28 cellular contexts compared by ENCODE assay signal in genomic region chr4:54176202-54176601, GRCh38. TPM values are rescaled to one million over a fixed set of nuclear protein-coding genes. Genes with fewer than 3 reads are reported as not detected.
DNase-seq lines count a peak whose midpoint lies in the region; ATAC-seq, FAIRE-seq and TF ChIP-seq lines count a peak whose summit lies in the region.
"Had no signal": no experiment of that assay in that cellular context is flagged by ENCODE, and none has a peak within 500 bp of the region (broad histone marks: within the 10 kb centered on the region; RNA-seq: fewer than 3 reads in every experiment).

No MANE protein-coding gene starts in this region.

- no peaks in the 10 kb centered on the region for H3K9me2 ChIP-seq in Loucy (replicated peaks; ENCODE audit: low read depth, low read length)

- WGBS in HepG2 (ENCODE audit: low lambda C conversion rate): 4% methylated on average over 2 of the region's 2 CpGs
- WGBS in right lobe of liver (ENCODE audit: insufficient coverage, low coverage, low lambda C conversion rate, missing lambda C conversion rate): 17% methylated on average over 2 of the region's 2 CpGs

- no peaks in the 10 kb centered on the region for H3K4me1 ChIP-seq in Loucy (ENCODE audit: insufficient read depth, low read length, poor library complexity, severe bottlenecking)
- H3K4me1 ChIP-seq in HepG2 (ENCODE audit: insufficient read depth, low read length): no peaks in the 10 kb centered on the region
- H3K4me1 ChIP-seq in right lobe of liver: peaks cover 0 to 3% (median 0%) of the 10 kb centered on the region in 4 donors
- H3K4me1 ChIP-seq: BE2C had no signal

- TF ChIP-seq POLR2A in HepG2 (IDR thresholded peaks at IDR 0.05; ENCODE audit: insufficient read depth in 1 of 2, low read depth in 2 of 2, low read length in 2 of 2): no peak
- TF ChIP-seq POLR2A in right lobe of liver (IDR thresholded peaks at IDR 0.05): no peak

- H3K9me3 ChIP-seq in Loucy (ENCODE audit: insufficient read depth, low read depth, low read length) (no peaks in the 10 kb centered on the region), HepG2 (ENCODE audit: low read length) (no peaks in the 10 kb centered on the region), right lobe of liver (no peaks in the 10 kb centered on the region)
- H3K9me3 ChIP-seq: BLaER1 had no signal

- TF ChIP-seq RAD21 in HepG2 (CRISPR knock-in tag; IDR thresholded peaks at IDR 0.05): no peak

- BruUV-seq in HepG2 (replicated peaks; lab: Mats Ljungman, UMichigan): no TSS peak

- in situ Hi-C loops in HepG2 (cut with HindIII; ENCODE audit: extremely low pct_ligation_motif_present, low pct_unique_long_range_greater_than_20kb): no loop called here

- H3K27me3 ChIP-seq in Loucy (ENCODE audit: insufficient read depth, low read length, poor library complexity, severe bottlenecking) (no peaks in the 10 kb centered on the region), HepG2 (ENCODE audit: control insufficient read depth in 1 of 2, insufficient read depth in 2 of 2, low read length in 2 of 2) (no peaks in the 10 kb centered on the region), right lobe of liver (no peaks in the 10 kb centered on the region)
- H3K27me3 ChIP-seq: BE2C, BLaER1 had no signal

- no peaks in the 10 kb centered on the region for H3K79me2 ChIP-seq in Loucy (ENCODE audit: insufficient read depth, low read length)
- no peaks in the 10 kb centered on the region for H3K79me2 ChIP-seq in HepG2 (ENCODE audit: insufficient read depth, low read length)

- H3K36me3 ChIP-seq in Loucy (ENCODE audit: insufficient read depth, low read length): no peaks in the 10 kb centered on the region
- no peaks in the 10 kb centered on the region for H3K36me3 ChIP-seq in HepG2 (replicated peaks in 1 of 2; ENCODE audit: control insufficient read depth in 1 of 2, insufficient read depth in 2 of 2, low read length in 2 of 2)
- no peaks in the 10 kb centered on the region for H3K36me3 ChIP-seq in right lobe of liver
- H3K36me3 ChIP-seq: BE2C, BLaER1 had no signal

- FAIRE-seq in HepG2 (lab: Jason Lieb, UNC): no peak
- FAIRE-seq: A204.1, GM12878, GM12892, GM18507 had no signal

- no peak overlapping the region for H3K4me3 Mint-ChIP-seq in stimulated activated effector memory CD8-positive, alpha-beta T cell treated with anti-CD3 and anti-CD28 coated beads, Interleukin-12 subunit alpha, Interleukin-12 subunit beta, amount 100 ng/mL, for 72 hours
- H3K4me3 Mint-ChIP-seq: CD14-positive monocyte; CD4-positive, alpha-beta memory T cell; CD4-positive, CD25-positive, alpha-beta regulatory T cell; CD8-positive, alpha-beta memory T cell had no signal

- no peaks in the 10 kb centered on the region for H3K36me3 Mint-ChIP-seq in stimulated activated effector memory CD8-positive, alpha-beta T cell treated with anti-CD3 and anti-CD28 coated beads, Interleukin-12 subunit alpha, Interleukin-12 subunit beta, amount 100 ng/mL, for 72 hours
- H3K36me3 Mint-ChIP-seq: CD14-positive monocyte; CD4-positive, alpha-beta memory T cell; CD4-positive, CD25-positive, alpha-beta regulatory T cell; CD8-positive, alpha-beta memory T cell had no signal

- POLR2A ChIA-PET in HepG2 (lab: Yijun Ruan, JAX): no interaction called here

- no peaks in the 10 kb centered on the region for H3F3A ChIP-seq in Loucy (ENCODE audit: low read depth)

- TF ChIP-seq CTCF in Loucy (conservative IDR thresholded peaks at IDR 0.05; ENCODE audit: low read length) (no peak), HepG2 (CRISPR knock-in tag; IDR thresholded peaks at IDR 0.05) (no peak), right lobe of liver (IDR thresholded peaks at IDR 0.05) (no peak)

- H2AFZ ChIP-seq in Loucy (ENCODE audit: low read length): 0 out of 2 replicates have a peak overlapping the region, but pooled peaks have one; percentile 31
- H2AFZ ChIP-seq in HepG2 (ENCODE audit: low read length): no peak overlapping the region

- ATAC-seq in HepG2 (peak; percentile 80), right lobe of liver (peak; percentile 65 to 94 (median 81))
- ATAC-seq in stimulated activated effector memory CD8-positive, alpha-beta T cell treated with anti-CD3 and anti-CD28 coated beads, Interleukin-12 subunit alpha, Interleukin-12 subunit beta, amount 100 ng/mL, for 72 hours: peak; percentile 11
- ATAC-seq: GM12878 had no signal

- DNase-seq in HepG2 (ENCODE audit: low spot score) (peak; percentile 6), right lobe of liver (no peak), NK-92 (lab: John Stamatoyannopoulos, UW; ENCODE audit: unreplicated experiment) (no peak), NCI-H1930 (lab: John Stamatoyannopoulos, UW) (no peak), NOMO-1 treated with dmso at 0.1 percent for 144 hours (lab: John Stamatoyannopoulos, UW; ENCODE audit: unreplicated experiment) (no peak)
- DNase-seq in stimulated activated effector memory CD8-positive, alpha-beta T cell treated with anti-CD3 and anti-CD28 coated beads, Interleukin-12 subunit alpha, Interleukin-12 subunit beta, amount 100 ng/mL, for 72 hours (ENCODE audit: low spot score in 2 of 2): no peak
- DNase-seq: ACHN; BE2C; C1 segment of cervical spinal cord; CD4-positive, alpha-beta memory T cell; CD4-positive, CD25-positive, alpha-beta regulatory T cell; CD8-positive, alpha-beta memory T cell; COR-L47; DMS 273 treated with DMSO at 0.1 percent for 48 hours; DMS153; DMS53; DMS79; DND-41; EL; GDM1 had no signal

- H3K9ac ChIP-seq in Loucy (ENCODE audit: low read depth, low read length, poor library complexity, severe bottlenecking) (no peak overlapping the region), HepG2 (ENCODE audit: insufficient read depth, low read depth, low read length) (no peak overlapping the region)
- H3K9ac ChIP-seq: BLaER1 had no signal

- H3K4me3 ChIP-seq in Loucy (ENCODE audit: low read length, poor library complexity, severe bottlenecking) (no peak overlapping the region), HepG2 (replicated peaks in 1 of 3; ENCODE audit: insufficient read depth in 1 of 3, low read depth in 2 of 3, low read length in 3 of 3) (no peak overlapping the region), right lobe of liver (no peak overlapping the region)
- H3K4me3 ChIP-seq: BLaER1, GM12878 had no signal

- H4K20me1 ChIP-seq in Loucy (ENCODE audit: insufficient read depth, low read length, poor library complexity, severe bottlenecking) (no peaks in the 10 kb centered on the region), HepG2 (ENCODE audit: insufficient read depth, low read length) (no peaks in the 10 kb centered on the region)
- H4K20me1 ChIP-seq: BLaER1 had no signal

- CTCF ChIA-PET in HepG2 (lab: Yijun Ruan, JAX; ENCODE audit: low intra/inter-chr PET ratio, low total read pairs): no interaction called here

- H3K4me1 Mint-ChIP-seq in stimulated activated effector memory CD8-positive, alpha-beta T cell treated with anti-CD3 and anti-CD28 coated beads, Interleukin-12 subunit alpha, Interleukin-12 subunit beta, amount 100 ng/mL, for 72 hours: no peaks in the 10 kb centered on the region
- H3K4me1 Mint-ChIP-seq: CD4-positive, alpha-beta memory T cell; CD4-positive, CD25-positive, alpha-beta regulatory T cell; CD8-positive, alpha-beta memory T cell had no signal

- TF ChIP-seq EP300 in HepG2 (IDR thresholded peaks at IDR 0.05; ENCODE audit: low read depth in 2 of 2, low read length in 2 of 2) (no peak), HepG2 (CRISPR knock-in tag; IDR thresholded peaks at IDR 0.05; ENCODE audit: borderline replicate concordance) (no peak)

- H3K27ac Mint-ChIP-seq in stimulated activated effector memory CD8-positive, alpha-beta T cell treated with anti-CD3 and anti-CD28 coated beads, Interleukin-12 subunit alpha, Interleukin-12 subunit beta, amount 100 ng/mL, for 72 hours: no peak overlapping the region
- H3K27ac Mint-ChIP-seq: CD14-positive monocyte; CD4-positive, alpha-beta memory T cell; CD4-positive, CD25-positive, alpha-beta regulatory T cell; CD8-positive, alpha-beta memory T cell had no signal

- H3K4me2 ChIP-seq in Loucy (ENCODE audit: low read depth, low read length, poor library complexity, severe bottlenecking): no peak overlapping the region
- no peak overlapping the region for H3K4me2 ChIP-seq in HepG2 (ENCODE audit: low read depth, low read length)
- H3K4me2 ChIP-seq: BLaER1 had no signal

- H3K9me3 Mint-ChIP-seq in stimulated activated effector memory CD8-positive, alpha-beta T cell treated with anti-CD3 and anti-CD28 coated beads, Interleukin-12 subunit alpha, Interleukin-12 subunit beta, amount 100 ng/mL, for 72 hours: no peaks in the 10 kb centered on the region
- H3K9me3 Mint-ChIP-seq: CD4-positive, alpha-beta memory T cell had no signal

- intact Hi-C loops in HepG2 (cut with micrococcal nuclease; ENCODE audit: unreplicated experiment): no loop called here
- intact Hi-C loops in right lobe of liver (cut with DNase I): no loop called here

- H3K27ac ChIP-seq in HepG2 (ENCODE audit: extremely low read length, insufficient read depth, low read length) (no peak overlapping the region), right lobe of liver (no peak overlapping the region)
- H3K27ac ChIP-seq: 22Rv1, BLaER1 had no signal

RNA-seq across cellular contexts. Expression of gene PDGFRA, which starts 52.9 kb away (rescaled TPM):
- total RNA-seq in HepG2 (2016; rRNA removed; fragmentation: Illumina TruSeq; extraction: Trizol) (0.04 TPM in 1 of 2 replicates, not detected in the other), right lobe of liver (10 to 100 TPM in 5 of 6 experiments, 1 to 10 TPM in 1; 7.0 to 32.6 (median 13.6) TPM)
- not detected in 2 replicates for total RNA-seq in HepG2 (2016; cell fraction: cytosol; rRNA removed; fragmentation: Illumina TruSeq; extraction: Trizol; ENCODE audit: low read depth)
- total RNA-seq in HepG2 (2016; cell fraction: insoluble cytoplasmic fraction; rRNA removed; fragmentation: Illumina TruSeq; extraction: Trizol): 0.02 TPM in 1 of 2 replicates, not detected in the other
- not detected in 2 replicates for total RNA-seq in HepG2 (2016; cell fraction: membrane; rRNA removed; fragmentation: Illumina TruSeq; extraction: Trizol)
- not detected in 2 replicates for total RNA-seq in HepG2 (2016; cell fraction: nucleus; rRNA removed; fragmentation: Illumina TruSeq; extraction: Trizol)
- 0.03 TPM in 1 of 2 replicates, not detected in the other for polyA plus RNA-seq in HepG2 (2011; rRNA removed)
- 0.01 TPM in 1 of 2 replicates, not detected in the other for polyA plus RNA-seq in HepG2 (2011; cell fraction: cytosol; rRNA removed)
- 0.03 TPM in 1 of 2 replicates, not detected in the other for polyA plus RNA-seq in HepG2 (2011; cell fraction: nucleus; rRNA removed)
- not detected in 2 replicates for polyA plus RNA-seq in HepG2 (2012)
- not detected in 2 replicates for polyA plus RNA-seq in HepG2 (2016; cell fraction: cytosol; fragmentation: Illumina TruSeq; extraction: Trizol; ENCODE audit: low read depth)
- not detected in 2 replicates for polyA plus RNA-seq in HepG2 (2016; cell fraction: insoluble cytoplasmic fraction; fragmentation: Illumina TruSeq; extraction: Trizol; ENCODE audit: low read depth)
- polyA plus RNA-seq in HepG2 (2016; cell fraction: membrane; fragmentation: Illumina TruSeq; extraction: Trizol; ENCODE audit: low read depth): not detected in 2 replicates
- not detected in 2 replicates for polyA plus RNA-seq in HepG2 (2016; cell fraction: nucleus; fragmentation: Illumina TruSeq; extraction: Trizol; ENCODE audit: insufficient read depth, low read depth)
- polyA minus RNA-seq in HepG2 (2011; rRNA and poly(A)+ RNA removed; ENCODE audit: low replicate concordance): 0.26 TPM in 1 of 2 replicates, not detected in the other
- not detected in 2 replicates for polyA minus RNA-seq in HepG2 (2011; cell fraction: cytosol; rRNA and poly(A)+ RNA removed)
- not detected in 2 replicates for polyA minus RNA-seq in HepG2 (2011; cell fraction: nucleus; rRNA and poly(A)+ RNA removed)
- total RNA-seq: CD4-positive, alpha-beta memory T cell; CD4-positive, CD25-positive, alpha-beta regulatory T cell; CD8-positive, alpha-beta memory T cell had no signal
- polyA plus RNA-seq: CD14-positive monocyte; CD4-positive, alpha-beta memory T cell; CD4-positive, CD25-positive, alpha-beta regulatory T cell; CD8-positive, alpha-beta memory T cell had no signal

Comparison
In these comparisons a context has a peak if more than half of its experiments do, and no peak if none do; other contexts are left out.
1. RNA of gene PDGFRA, which starts 52.9 kb away (total RNA-seq): 7.0 to 32.6 TPM in right lobe of liver; 0.02 to 0.04 TPM in HepG2; every median in the first group is over 4 times any median in the second.
2. ATAC-seq: peak in every context shown above with its lines; median percentile 81 in right lobe of liver; 80 in HepG2; 11 in stimulated activated effector memory CD8-positive, alpha-beta T cell treated with anti-CD3 and anti-CD28 coated beads, Interleukin-12 subunit alpha, Interleukin-12 subunit beta, amount 100 ng/mL, for 72 hours.